ENCODE assay signal across 8 cellular contexts in the genomic region with DNA sequence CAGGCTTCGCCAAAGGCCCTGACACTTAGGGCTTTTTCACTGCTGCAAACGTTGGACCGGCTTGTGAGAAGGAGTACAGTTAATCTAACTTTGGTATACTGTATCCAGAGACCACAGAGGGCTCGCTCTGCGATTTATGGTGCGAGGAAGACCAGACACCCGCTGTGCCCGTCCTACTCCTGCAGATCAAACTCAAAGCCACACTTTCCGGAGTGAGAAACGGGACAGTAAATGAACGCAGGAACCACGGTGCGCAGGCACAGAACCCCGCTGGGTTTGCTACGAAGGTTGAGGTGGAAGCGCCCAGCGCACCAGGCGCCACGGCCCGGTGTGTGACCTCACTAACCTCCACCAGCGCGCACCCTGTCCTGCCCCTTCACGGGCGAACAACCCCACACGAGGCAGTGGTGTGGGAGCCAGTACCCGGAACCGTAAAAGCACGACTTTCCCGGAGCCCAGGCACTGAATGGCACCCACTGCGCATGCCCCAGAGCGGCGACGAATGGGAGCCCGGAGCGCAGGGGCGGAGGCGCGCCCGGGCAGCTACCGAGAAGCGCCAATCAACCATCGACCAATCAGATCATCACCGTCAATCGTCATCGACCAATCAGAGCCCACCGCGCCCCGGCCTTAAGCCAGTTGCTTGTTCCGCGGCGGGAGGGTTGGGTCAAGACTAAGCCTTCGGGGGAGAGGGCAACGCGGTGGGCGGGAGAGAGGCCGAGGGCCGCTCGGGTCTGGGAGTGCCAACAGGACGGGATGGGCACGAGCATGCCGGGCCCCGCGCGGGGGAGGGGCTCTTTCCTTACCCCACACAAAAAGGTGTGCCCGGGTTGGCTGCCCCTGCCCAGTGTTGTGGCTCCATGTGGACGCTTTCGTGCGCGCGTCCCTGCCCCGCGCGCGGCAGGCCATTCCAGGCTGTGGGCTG. TPM values are rescaled to one million over a fixed set of nuclear protein-coding genes. Genes with fewer than 3 reads are reported as not detected.
DNase-seq lines count a peak whose midpoint lies in the region; ATAC-seq and TF ChIP-seq lines count a peak whose summit lies in the region.

No MANE protein-coding gene starts in this region.

- H3K4me2 ChIP-seq in SK-N-SH (peak overlapping the region; percentile 85), osteoblast (ENCODE audit: insufficient read depth, low read length) (peak overlapping the region; percentile 86)

- CTCF ChIA-PET in GM10248 (lab: Yijun Ruan, JAX), result interaction anchor here (1.0 kb wide), 1 partner anchor 58 kb away, joined by 4 read pairs; a partner anchor contains a TSS
- CTCF ChIA-PET in SK-N-SH (lab: Yijun Ruan, JAX), result no interaction called here

- peak overlapping the region; percentile 82; the same call in 1 of the 2 replicates for H2AFZ ChIP-seq in SK-N-SH (ENCODE audit: low read depth)
- peak overlapping the region; percentile 81 for H2AFZ ChIP-seq in osteoblast (ENCODE audit: low read length)

- H3K79me2 ChIP-seq in SK-N-SH (ENCODE audit: insufficient read depth), result no peaks in the 10 kb centered on the region
- H3K79me2 ChIP-seq in osteoblast (ENCODE audit: insufficient read depth, low read length), result no peaks in the 10 kb centered on the region

- H3K4me1 ChIP-seq in SK-N-SH (ENCODE audit: control insufficient read depth in 1 of 2, insufficient read depth in 2 of 2, low read depth in 1 of 2, low read length in 1 of 2), result no peaks in the 10 kb centered on the region; a peak in 1 of 4 replicates
- H3K4me1 ChIP-seq in osteoblast (ENCODE audit: insufficient read depth, low read length), result no peaks in the 10 kb centered on the region
- H3K4me1 ChIP-seq in thoracic aorta (ENCODE audit: control insufficient read depth in 1 of 2, low read depth in 2 of 2), result no peaks in the 10 kb centered on the region

- peak; percentile 98 for ATAC-seq in HG02610 (IDR thresholded peaks at IDR 0.05; ENCODE audit: unreplicated experiment)
- peak; percentile 96 to 97 for ATAC-seq in activated naive CD4-positive, alpha-beta T cell treated with anti-CD3 and anti-CD28 coated beads, Interleukin-2, amount 50 U/mL, for 72 hours
- peak; percentile 97 for ATAC-seq in thoracic aorta (ENCODE audit: insufficient number of reproducible peaks, low FRiP score, low read depth)

- TF ChIP-seq CTCF in GM10248 (IDR thresholded peaks at IDR 0.05; ENCODE audit: control extremely low read depth, extremely low read depth, low read depth, missing control alignments) (no peak), SK-N-SH (IDR thresholded peaks at IDR 0.05) (no peak), osteoblast (IDR thresholded peaks at IDR 0.05; ENCODE audit: extremely low read depth, low read depth, low read length) (no peak), thoracic aorta (IDR thresholded peaks at IDR 0.05) (no peak)

- H4K20me1 ChIP-seq in SK-N-SH (ENCODE audit: insufficient read depth) (no peaks in the 10 kb centered on the region), osteoblast (ENCODE audit: insufficient read depth, low read length) (no peaks in the 10 kb centered on the region)

- no peaks in the 10 kb centered on the region for H3K9me3 Mint-ChIP-seq in activated naive CD4-positive, alpha-beta T cell treated with anti-CD3 and anti-CD28 coated beads, Interleukin-2, amount 50 U/mL, for 72 hours

- H3K27ac ChIP-seq in SK-N-SH (ENCODE audit: low read depth in 2 of 2, low read length in 1 of 2) (peak overlapping the region; percentile 38 to 44), osteoblast (ENCODE audit: low read depth, low read length) (no peak overlapping the region), thoracic aorta (peak overlapping the region; percentile 70 to 78)

- H3F3A ChIP-seq in SK-N-SH (replicated peaks; ENCODE audit: insufficient read depth), result peaks cover 7% of the 10 kb centered on the region

- H3K27ac Mint-ChIP-seq in activated naive CD4-positive, alpha-beta T cell treated with anti-CD3 and anti-CD28 coated beads, Interleukin-2, amount 50 U/mL, for 72 hours, result peak overlapping the region; percentile 91 to 93

- peak overlapping the region; percentile 61; the same call in 1 of the 2 replicates for H3K9ac ChIP-seq in SK-N-SH

- no peak for TF ChIP-seq EP300 in SK-N-SH (IDR thresholded peaks at IDR 0.05; ENCODE audit: borderline replicate concordance in 1 of 2, low read depth in 1 of 2, low read length in 1 of 2)

- no peaks in the 10 kb centered on the region for H3K36me3 Mint-ChIP-seq in activated naive CD4-positive, alpha-beta T cell treated with anti-CD3 and anti-CD28 coated beads, Interleukin-2, amount 50 U/mL, for 72 hours

- DNase-seq in GM10248 (ENCODE audit: extremely low spot score), result peak; percentile 97
- peak; percentile 92 for DNase-seq in NCI-H1092 (lab: John Stamatoyannopoulos, UW)
- peak; percentile 96 for DNase-seq in SK-N-SH
- DNase-seq in activated naive CD4-positive, alpha-beta T cell treated with anti-CD3 and anti-CD28 coated beads, Interleukin-2, amount 50 U/mL, for 72 hours (ENCODE audit: low spot score in 2 of 2), result peak; percentile 81 to 89
- DNase-seq in head of caudate nucleus, result peak; percentile 80 to 96 (median 91)
- peak; percentile 98 for DNase-seq in osteoblast (ENCODE audit: insufficient read length, low spot score, missing footprints)
- DNase-seq in thoracic aorta (ENCODE audit: low spot score), result peak; percentile 61

- WGBS in SK-N-SH (ENCODE audit: low lambda C conversion rate), result 37% methylated on average over 40 of the region's 74 CpGs

- TF ChIP-seq RAD21 in SK-N-SH (IDR thresholded peaks at IDR 0.05; ENCODE audit: low read length), result no peak

- H3K9me3 ChIP-seq in SK-N-SH (no peaks in the 10 kb centered on the region), osteoblast (ENCODE audit: low read depth, low read length) (no peaks in the 10 kb centered on the region), thoracic aorta (no peaks in the 10 kb centered on the region)

- POLR2A ChIA-PET in GM10248 (lab: Yijun Ruan, JAX), result no interaction called here
- POLR2A ChIA-PET in SK-N-SH (lab: Yijun Ruan, JAX), result interaction anchor here (1.0 kb wide), 1 partner anchor 21 kb away, joined by 4 read pairs; a partner anchor contains a TSS

- H3K36me3 ChIP-seq in SK-N-SH (replicated peaks in 1 of 2; ENCODE audit: control insufficient read depth in 1 of 2, insufficient read depth in 2 of 2, low read length in 1 of 2), result no peaks in the 10 kb centered on the region
- H3K36me3 ChIP-seq in osteoblast (ENCODE audit: insufficient read depth, low read length), result no peaks in the 10 kb centered on the region
- H3K36me3 ChIP-seq in thoracic aorta, result no peaks in the 10 kb centered on the region

- intact Hi-C loops in head of caudate nucleus (cut with DNase I), result no loop called here

- H3K4me3 ChIP-seq in SK-N-SH (ENCODE audit: low read depth in 2 of 2, low read length in 1 of 2), result peak overlapping the region; percentile 53 to 64
- H3K4me3 ChIP-seq in osteoblast (ENCODE audit: insufficient read depth, low read length), result peak overlapping the region; percentile 82
- peak overlapping the region; percentile 76 for H3K4me3 ChIP-seq in thoracic aorta

- H3K27me3 ChIP-seq in SK-N-SH (ENCODE audit: insufficient read depth) (no peaks in the 10 kb centered on the region), osteoblast (ENCODE audit: insufficient read depth, low read length) (no peaks in the 10 kb centered on the region), thoracic aorta (replicated peaks; ENCODE audit: insufficient read depth) (no peaks in the 10 kb centered on the region)

- H3K9me2 ChIP-seq in SK-N-SH, result no peaks in the 10 kb centered on the region

TF ChIP-seq in SK-N-SH, 30 proteins besides CTCF, POLR2A, EP300 and RAD21 (continues in another document):
- no peak for TF ChIP-seq FOXM1 (IDR thresholded peaks at IDR 0.05; ENCODE audit: low read depth)
- peak; percentile 66; the same call in 1 of the 2 replicates for TF ChIP-seq RFX5 (IDR thresholded peaks at IDR 0.05; ENCODE audit: low read length)
- peak; percentile 84 for TF ChIP-seq NRF1 (IDR thresholded peaks at IDR 0.05; ENCODE audit: low read depth, low read length)
- TF ChIP-seq, protein P1, sequence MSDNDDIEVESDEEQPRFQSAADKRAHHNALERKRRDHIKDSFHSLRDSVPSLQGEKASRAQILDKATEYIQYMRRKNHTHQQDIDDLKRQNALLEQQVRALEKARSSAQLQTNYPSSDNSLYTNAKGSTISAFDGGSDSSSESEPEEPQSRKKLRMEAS (IDR thresholded peaks at IDR 0.05; ENCODE audit: low read depth), result peak; percentile 60; the same call in 1 of the 2 replicates

RNA-seq across cellular contexts. Expression of a gene that starts 21.3 kb away (rescaled TPM):
- polyA plus RNA-seq in SK-N-SH (2012; rRNA removed), result 108 and 129 TPM in 2 replicates
- polyA plus RNA-seq in SK-N-SH (2012; cell fraction: cytosol; rRNA removed), result 40.6 and 56.6 TPM in 2 replicates
- polyA plus RNA-seq in SK-N-SH (2012; cell fraction: nucleus; rRNA removed), result 495 and 561 TPM in 2 replicates
- 10 to 100 TPM; 24.6 to 57.5 TPM for total RNA-seq in activated naive CD4-positive, alpha-beta T cell treated with anti-CD3 and anti-CD28 coated beads, Interleukin-2, amount 50 U/mL, for 72 hours
- total RNA-seq in osteoblast, result 86.5 and 97.5 TPM in 2 replicates
- total RNA-seq in thoracic aorta, result 100 to 1,000 TPM in 1 of 2 donors, 10 to 100 TPM in 1; 90.2 to 108 TPM

RNA-seq across cellular contexts. Expression of a gene that starts 22.6 kb away (rescaled TPM):
- 33.6 and 36.7 TPM in 2 replicates for polyA plus RNA-seq in SK-N-SH (2012; rRNA removed)
- 24.3 and 30.6 TPM in 2 replicates for polyA plus RNA-seq in SK-N-SH (2012; cell fraction: cytosol; rRNA removed)
- polyA plus RNA-seq in SK-N-SH (2012; cell fraction: nucleus; rRNA removed), result 23.9 and 24.3 TPM in 2 replicates
- total RNA-seq in activated naive CD4-positive, alpha-beta T cell treated with anti-CD3 and anti-CD28 coated beads, Interleukin-2, amount 50 U/mL, for 72 hours, result 10 to 100 TPM; 15.6 to 24.5 TPM
- total RNA-seq in osteoblast (12.4 and 14.1 TPM in 2 replicates), thoracic aorta (10 to 100 TPM; 22.2 to 23.3 TPM)

RNA-seq across cellular contexts. Expression of a gene that starts 27.2 kb away (rescaled TPM):
- 67.6 and 91.9 TPM in 2 replicates for polyA plus RNA-seq in SK-N-SH (2012; rRNA removed)
- polyA plus RNA-seq in SK-N-SH (2012; cell fraction: cytosol; rRNA removed), result 47.9 and 82.0 TPM in 2 replicates
- polyA plus RNA-seq in SK-N-SH (2012; cell fraction: nucleus; rRNA removed), result 41.6 and 50.7 TPM in 2 replicates
- total RNA-seq in activated naive CD4-positive, alpha-beta T cell treated with anti-CD3 and anti-CD28 coated beads, Interleukin-2, amount 50 U/mL, for 72 hours, result 10 to 100 TPM; 10.9 to 40.9 TPM
- total RNA-seq in osteoblast, result 12.3 and 15.6 TPM in 2 replicates
- 10 to 100 TPM; 24.0 to 25.7 TPM for total RNA-seq in thoracic aorta

RNA-seq across cellular contexts. Expression of a gene that starts 42.2 kb away (rescaled TPM):
- polyA plus RNA-seq in SK-N-SH (2012; rRNA removed), result 1.6 and 2.1 TPM in 2 replicates
- 1.1 and 1.5 TPM in 2 replicates for polyA plus RNA-seq in SK-N-SH (2012; cell fraction: cytosol; rRNA removed)
- 7.7 and 8.9 TPM in 2 replicates for polyA plus RNA-seq in SK-N-SH (2012; cell fraction: nucleus; rRNA removed)
- total RNA-seq in activated naive CD4-positive, alpha-beta T cell treated with anti-CD3 and anti-CD28 coated beads, Interleukin-2, amount 50 U/mL, for 72 hours, result 1 to 10 TPM; 4.5 to 5.7 TPM
- total RNA-seq in osteoblast, result 1.1 and 1.2 TPM in 2 replicates
- 1 to 10 TPM; 3.6 to 5.6 TPM for total RNA-seq in thoracic aorta

RNA-seq across cellular contexts. Expression of a gene that starts 57.8 kb away (rescaled TPM):
- 14.0 and 14.6 TPM in 2 replicates for polyA plus RNA-seq in SK-N-SH (2012; rRNA removed)
- 7.5 and 10.4 TPM in 2 replicates for polyA plus RNA-seq in SK-N-SH (2012; cell fraction: cytosol; rRNA removed)
- 24.4 and 28.5 TPM in 2 replicates for polyA plus RNA-seq in SK-N-SH (2012; cell fraction: nucleus; rRNA removed)
- 10 to 100 TPM; 34.8 to 41.8 TPM for total RNA-seq in activated naive CD4-positive, alpha-beta T cell treated with anti-CD3 and anti-CD28 coated beads, Interleukin-2, amount 50 U/mL, for 72 hours
- total RNA-seq in osteoblast, result 36.2 and 46.7 TPM in 2 replicates
- total RNA-seq in thoracic aorta, result 100 to 1,000 TPM in 1 of 2 donors, 10 to 100 TPM in 1; 83.8 to 106 TPM
